14 cellular contexts compared by ENCODE assay signal in genomic region chr10:120962386-120963052, GRCh38.
"Had no signal": no experiment of that assay in that cellular context is flagged by ENCODE, and none has a peak within 500 bp of the region (broad histone marks: within the 10 kb centered on the region; RNA-seq: fewer than 3 reads in every experiment).

No MANE protein-coding gene starts in this region.

- H3K4me3 ChIP-seq: cardiac muscle cell, gastrocnemius medialis, lung, testis had no signal

- H3K4me1 Mint-ChIP-seq: activated naive CD8-positive, alpha-beta T cell treated with anti-CD3 and anti-CD28 coated beads, Interleukin-2, amount 10 ng/mL, durations not matched to agents 7 days and 5 days; naive thymus-derived CD4-positive, alpha-beta T cell; stimulated activated naive CD8-positive, alpha-beta T cell treated with anti-CD3 and anti-CD28 coated beads, Interleukin-15, amount 100 ng/mL, for 72 hours had no signal

- H3K9me3 Mint-ChIP-seq: activated CD8-positive, alpha-beta T cell treated with anti-CD3 and anti-CD28 coated beads for 36 hours; activated naive CD8-positive, alpha-beta T cell treated with anti-CD3 and anti-CD28 coated beads, Interleukin-2, amount 10 ng/mL, durations not matched to agents 7 days and 5 days; naive thymus-derived CD4-positive, alpha-beta T cell had no signal

- H3K27ac ChIP-seq: cardiac muscle cell, gastrocnemius medialis, testis had no signal

- H3K4me1 ChIP-seq: gastrocnemius medialis, testis had no signal

- H3K27me3 Mint-ChIP-seq: activated CD8-positive, alpha-beta T cell treated with anti-CD3 and anti-CD28 coated beads for 36 hours had no signal

- ATAC-seq: activated CD8-positive, alpha-beta T cell treated with anti-CD3 and anti-CD28 coated beads for 36 hours; gastrocnemius medialis; naive thymus-derived CD4-positive, alpha-beta T cell had no signal

- H3K27me3 ChIP-seq: cardiac muscle cell, testis had no signal

- DNase-seq: activated CD8-positive, alpha-beta memory T cell treated with anti-CD3 and anti-CD28 coated beads, Interleukin-2, amount 50 U/mL, for 4 hours; activated CD8-positive, alpha-beta T cell treated with anti-CD3 and anti-CD28 coated beads for 36 hours; activated naive CD8-positive, alpha-beta T cell treated with anti-CD3 and anti-CD28 coated beads, Interleukin-2, amount 10 ng/mL, durations not matched to agents 7 days and 5 days; aorta; effector CD4-positive, alpha-beta T cell; gastrocnemius medialis; naive thymus-derived CD4-positive, alpha-beta T cell; SHP77 treated with DMSO at 0.1 percent for 48 hours; stimulated activated CD4-positive, alpha-beta T cell treated with anti-CD3 and anti-CD28 coated beads, Interleukin-15, amount 100 ng/mL, for 24 hours; stimulated activated CD4-positive, alpha-beta T cell treated with anti-CD3 and anti-CD28 coated beads, Interleukin-4, amount 100 ng/mL, for 24 hours; stimulated activated naive CD8-positive, alpha-beta T cell treated with anti-CD3 and anti-CD28 coated beads, Interleukin-15, amount 100 ng/mL, for 72 hours had no signal

- H3K9me3 ChIP-seq: gastrocnemius medialis, testis had no signal

- H3K4me3 Mint-ChIP-seq: activated CD8-positive, alpha-beta T cell treated with anti-CD3 and anti-CD28 coated beads for 36 hours; activated naive CD8-positive, alpha-beta T cell treated with anti-CD3 and anti-CD28 coated beads, Interleukin-2, amount 10 ng/mL, durations not matched to agents 7 days and 5 days; naive thymus-derived CD4-positive, alpha-beta T cell; stimulated activated naive CD8-positive, alpha-beta T cell treated with anti-CD3 and anti-CD28 coated beads, Interleukin-15, amount 100 ng/mL, for 72 hours had no signal

- H3K36me3 ChIP-seq: cardiac muscle cell, gastrocnemius medialis had no signal

- H3K27ac Mint-ChIP-seq: activated CD8-positive, alpha-beta T cell treated with anti-CD3 and anti-CD28 coated beads for 36 hours; activated naive CD8-positive, alpha-beta T cell treated with anti-CD3 and anti-CD28 coated beads, Interleukin-2, amount 10 ng/mL, durations not matched to agents 7 days and 5 days; naive thymus-derived CD4-positive, alpha-beta T cell; stimulated activated naive CD8-positive, alpha-beta T cell treated with anti-CD3 and anti-CD28 coated beads, Interleukin-15, amount 100 ng/mL, for 72 hours had no signal

- H3K36me3 Mint-ChIP-seq: activated naive CD8-positive, alpha-beta T cell treated with anti-CD3 and anti-CD28 coated beads, Interleukin-2, amount 10 ng/mL, durations not matched to agents 7 days and 5 days; naive thymus-derived CD4-positive, alpha-beta T cell had no signal
